ENCODE assay signal across 9 cellular contexts in genomic region chr5:173572431-173573125, GRCh38. TPM values are rescaled to one million over a fixed set of nuclear protein-coding genes. Genes with fewer than 3 reads are reported as not detected.
DNase-seq lines count a peak whose midpoint lies in the region; ATAC-seq and TF ChIP-seq lines count a peak whose summit lies in the region.
"Had no signal": no experiment of that assay in that cellular context is flagged by ENCODE, and none has a peak within 500 bp of the region (broad histone marks: within the 10 kb centered on the region; RNA-seq: fewer than 3 reads in every experiment).

No MANE protein-coding gene starts in this region.

- H3K4me3 Mint-ChIP-seq in H9: peak overlapping the region in 1 of 2 experiments; percentile 43; a peak in 3 of 5 replicates
- H3K4me3 Mint-ChIP-seq in activated T-helper 17 cell treated with anti-CD3 and anti-CD28 coated beads, Interleukin-2, amount 50 U/mL, for 72 hours: no peak overlapping the region
- H3K4me3 Mint-ChIP-seq in activated naive CD4-positive, alpha-beta T cell treated with anti-CD3 and anti-CD28 coated beads for 36 hours: no peak overlapping the region

- no peak overlapping the region for H3K18ac ChIP-seq in H9 (ENCODE audit: insufficient read length, low read depth, low read length)

- H2BK5ac ChIP-seq in H9 (ENCODE audit: insufficient read length, low read length): no peak overlapping the region

- no peaks in the 10 kb centered on the region for H3F3A ChIP-seq in smooth muscle cell (ENCODE audit: low read depth)

- H4K8ac ChIP-seq in H9 (replicated peaks; ENCODE audit: insufficient read length, low read depth, low read length): no peak overlapping the region

- H2BK20ac ChIP-seq in H9 (ENCODE audit: low read depth, low read length, poor library complexity, severe bottlenecking): no peak overlapping the region

- H3K23ac ChIP-seq in H9 (ENCODE audit: insufficient read length, low read depth, low read length): no peak overlapping the region

- peaks cover 0 to 5% (median 0%) of the 10 kb centered on the region in 3 experiments; a peak in 1 of 7 replicates for H3K36me3 Mint-ChIP-seq in H9 (ENCODE audit: insufficient read depth in 1 of 3, low read depth in 3 of 3)
- no peaks in the 10 kb centered on the region for H3K36me3 Mint-ChIP-seq in activated T-helper 17 cell treated with anti-CD3 and anti-CD28 coated beads, Interleukin-2, amount 50 U/mL, for 72 hours (ENCODE audit: low read depth)
- no peaks in the 10 kb centered on the region for H3K36me3 Mint-ChIP-seq in activated naive CD4-positive, alpha-beta T cell treated with anti-CD3 and anti-CD28 coated beads for 36 hours (ENCODE audit: low read depth)

- peaks cover 3% of the 10 kb centered on the region; the same call in 1 of the 2 replicates for H3K4me1 ChIP-seq in H9 (ENCODE audit: insufficient read depth, low read length)
- H3K4me1 ChIP-seq in smooth muscle cell (ENCODE audit: low read depth): peaks cover 11% of the 10 kb centered on the region

- H3K4me1 Mint-ChIP-seq in H9: peaks cover 21 to 22% of the 10 kb centered on the region in 2 experiments
- H3K4me1 Mint-ChIP-seq in activated T-helper 17 cell treated with anti-CD3 and anti-CD28 coated beads, Interleukin-2, amount 50 U/mL, for 72 hours: peaks cover 5% of the 10 kb centered on the region
- peaks cover 6% of the 10 kb centered on the region for H3K4me1 Mint-ChIP-seq in activated naive CD4-positive, alpha-beta T cell treated with anti-CD3 and anti-CD28 coated beads for 36 hours (ENCODE audit: low read depth)

- CTCF ChIA-PET in activated naive CD4-positive, alpha-beta T cell treated with anti-CD3 and anti-CD28 coated beads for 36 hours (lab: Charles Lee): interaction anchor here (0.7 to 4.5 kb wide), 12 partner anchors 11 to 390 kb away, joined by 3 to 26 read pairs (median 4); no protein-coding TSS in a partner anchor

- no peak overlapping the region for H4K5ac ChIP-seq in H9 (ENCODE audit: insufficient read length, low read depth, low read length)

- H3K27me3 ChIP-seq in H9 (ENCODE audit: insufficient read depth, low read length) (no peaks in the 10 kb centered on the region), smooth muscle cell (ENCODE audit: low read depth) (no peaks in the 10 kb centered on the region)
- H3K27me3 ChIP-seq: vagina had no signal

- no peak overlapping the region for H3K4ac ChIP-seq in H9 (ENCODE audit: low read depth, low read length)

- no peaks in the 10 kb centered on the region for H3K36me3 ChIP-seq in smooth muscle cell (ENCODE audit: low read depth)
- H3K36me3 ChIP-seq: vagina had no signal

- H3K9ac ChIP-seq in H9 (ENCODE audit: extremely low read depth, insufficient read length, low read length) (no peak overlapping the region), smooth muscle cell (ENCODE audit: low read depth) (no peak overlapping the region)

- intact Hi-C loops in left cardiac atrium (cut with DNase I): loop anchor here in 1 of 2 donors (5.0 to 10.0 kb wide), 2 partner anchors 228 to 280 kb away; no protein-coding TSS in a partner anchor
- intact Hi-C loops in activated naive CD4-positive, alpha-beta T cell treated with anti-CD3 and anti-CD28 coated beads for 36 hours (cut with micrococcal nuclease): loop anchor here (1.0 to 2.0 kb wide), 4 partner anchors 121 to 594 kb away; no protein-coding TSS in a partner anchor

- peaks cover 0 to 6% of the 10 kb centered on the region in 2 experiments; a peak in 2 of 5 replicates for H3K9me3 Mint-ChIP-seq in H9
- H3K9me3 Mint-ChIP-seq in activated T-helper 17 cell treated with anti-CD3 and anti-CD28 coated beads, Interleukin-2, amount 50 U/mL, for 72 hours: no peaks in the 10 kb centered on the region
- H3K9me3 Mint-ChIP-seq in activated naive CD4-positive, alpha-beta T cell treated with anti-CD3 and anti-CD28 coated beads for 36 hours: peaks cover 5% of the 10 kb centered on the region

- H2BK12ac ChIP-seq in H9 (ENCODE audit: insufficient read length, low read depth, low read length): no peak overlapping the region

- H2AFZ ChIP-seq in H9 (ENCODE audit: low read length) (no peak overlapping the region), smooth muscle cell (ENCODE audit: low read depth) (peak overlapping the region; percentile 84)

- H3K23me2 ChIP-seq in H9 (ENCODE audit: insufficient read length, low read depth, low read length, poor library complexity, severe bottlenecking): no peaks in the 10 kb centered on the region

- H3K27ac Mint-ChIP-seq in H9: no peak overlapping the region
- H3K27ac Mint-ChIP-seq in activated T-helper 17 cell treated with anti-CD3 and anti-CD28 coated beads, Interleukin-2, amount 50 U/mL, for 72 hours: no peak overlapping the region
- H3K27ac Mint-ChIP-seq in activated naive CD4-positive, alpha-beta T cell treated with anti-CD3 and anti-CD28 coated beads for 36 hours: no peak overlapping the region

- H3K9me3 ChIP-seq in H9 (ENCODE audit: control insufficient read depth, low read depth, low read length): no peaks in the 10 kb centered on the region
- H3K9me3 ChIP-seq in smooth muscle cell (replicated peaks; ENCODE audit: low read depth): no peaks in the 10 kb centered on the region

- ATAC-seq in activated T-helper 17 cell treated with anti-CD3 and anti-CD28 coated beads, Interleukin-2, amount 50 U/mL, for 72 hours (replicated peaks): peak; percentile 7
- ATAC-seq in left cardiac atrium (peak; percentile 17 to 47), HG03280 (IDR thresholded peaks at IDR 0.05; ENCODE audit: unreplicated experiment) (no peak)

- H4K91ac ChIP-seq in H9 (ENCODE audit: insufficient read length, low read depth, low read length): no peak overlapping the region

- no peaks in the 10 kb centered on the region for H3K79me1 ChIP-seq in H9 (ENCODE audit: insufficient read depth, low read depth, low read length, poor library complexity, severe bottlenecking)

- H3K56ac ChIP-seq in H9 (ENCODE audit: insufficient read length, low read depth, low read length): no peak overlapping the region

- DNase-seq in H9: no peak
- no peak for DNase-seq in left cardiac atrium
- no peak for DNase-seq in smooth muscle cell (lab: John Stamatoyannopoulos, UW; ENCODE audit: unreplicated experiment)
- no peak for DNase-seq in OCI-M2 (lab: John Stamatoyannopoulos, UW; ENCODE audit: unreplicated experiment)
- DNase-seq in activated naive CD4-positive, alpha-beta T cell treated with anti-CD3 and anti-CD28 coated beads for 36 hours: no peak
- DNase-seq: NCI-H1417 treated with DMSO at 0.1 percent for 48 hours had no signal

- H3K27me3 Mint-ChIP-seq in H9 (ENCODE audit: low read depth): peaks cover 19% of the 10 kb centered on the region
- H3K27me3 Mint-ChIP-seq in activated T-helper 17 cell treated with anti-CD3 and anti-CD28 coated beads, Interleukin-2, amount 50 U/mL, for 72 hours: peaks cover 33% of the 10 kb centered on the region
- peaks cover 13% of the 10 kb centered on the region for H3K27me3 Mint-ChIP-seq in activated naive CD4-positive, alpha-beta T cell treated with anti-CD3 and anti-CD28 coated beads for 36 hours (ENCODE audit: low read depth)

- no peak overlapping the region for H3K14ac ChIP-seq in H9 (ENCODE audit: insufficient read depth, low read length)

- H4K20me1 ChIP-seq in H9 (ENCODE audit: control insufficient read depth, insufficient read depth, insufficient read length): no peaks in the 10 kb centered on the region
- H4K20me1 ChIP-seq in smooth muscle cell (ENCODE audit: low read depth): no peaks in the 10 kb centered on the region

- WGBS in H9 (ENCODE audit: extremely low coverage, insufficient read length, low lambda C conversion rate): no CpG with 5 or more reads among the region's 6 CpGs
- 40% methylated on average over 6 of the region's 6 CpGs for WGBS in smooth muscle cell (ENCODE audit: low lambda C conversion rate)

- H3K4me2 ChIP-seq in H9 (ENCODE audit: insufficient read depth, insufficient read length, low read length) (peak overlapping the region; percentile 28), smooth muscle cell (peak overlapping the region; percentile 88)

- H2BK15ac ChIP-seq in H9 (ENCODE audit: low read depth, low read length): no peak overlapping the region

- H3K27ac ChIP-seq in H9 (ENCODE audit: insufficient read length, low read depth, low read length) (no peak overlapping the region), smooth muscle cell (ENCODE audit: low read depth) (no peak overlapping the region)
- H3K27ac ChIP-seq: vagina had no signal

- H3K4me3 ChIP-seq in smooth muscle cell: peak overlapping the region; percentile 28

- H2AK5ac ChIP-seq in H9 (ENCODE audit: insufficient read length, low read length): no peak overlapping the region

- no peaks in the 10 kb centered on the region for H3K79me2 ChIP-seq in H9 (ENCODE audit: insufficient read depth, low read length)
- H3K79me2 ChIP-seq in smooth muscle cell (ENCODE audit: low read depth): no peaks in the 10 kb centered on the region

- no peak overlapping the region for H2BK120ac ChIP-seq in H9 (ENCODE audit: low read depth, low read length, poor library complexity, severe bottlenecking)

- H3T11ph ChIP-seq in H9 (ENCODE audit: low read length): no peak overlapping the region

- TF ChIP-seq CTCF in H9 (conservative IDR thresholded peaks at IDR 0.05): no peak
- no peak for TF ChIP-seq CTCF in smooth muscle cell (IDR thresholded peaks at IDR 0.05; ENCODE audit: borderline replicate concordance, insufficient read depth, poor library complexity, severe bottlenecking)

RNA-seq across cellular contexts. Expression of gene BOD1, which starts 43.9 kb away (rescaled TPM):
- total RNA-seq in H9 (2021): 120 and 121 TPM in 2 replicates
- total RNA-seq in activated T-helper 17 cell treated with anti-CD3 and anti-CD28 coated beads, Interleukin-2, amount 50 U/mL, for 72 hours: 10 to 100 TPM; 23.1 to 24.9 TPM
- 10 to 100 TPM; 43.4 to 45.6 TPM for total RNA-seq in left cardiac atrium
- 53.3 and 58.3 TPM in 2 replicates for total RNA-seq in smooth muscle cell
- 51.3 and 56.5 TPM in 2 replicates for polyA plus RNA-seq in smooth muscle cell
- total RNA-seq in activated naive CD4-positive, alpha-beta T cell treated with anti-CD3 and anti-CD28 coated beads for 36 hours: 10 to 100 TPM; 35.3 to 36.9 TPM
